ENCODE assay signal across 27 cellular contexts in genomic region chr2:53536583-53537361, GRCh38.
"Had no signal": no experiment of that assay in that cellular context is flagged by ENCODE, and none has a peak within 500 bp of the region (broad histone marks: within the 10 kb centered on the region; RNA-seq: fewer than 3 reads in every experiment).

No MANE protein-coding gene starts in this region.

- H3K36me3 Mint-ChIP-seq: activated naive CD4-positive, alpha-beta T cell treated with anti-CD3 and anti-CD28 coated beads, Interleukin-2, amount 10 ng/mL, durations not matched to agents 7 days and 5 days; activated naive CD8-positive, alpha-beta T cell treated with anti-CD3 and anti-CD28 coated beads, Interleukin-2, amount 10 ng/mL, durations not matched to agents 7 days and 5 days; brain had no signal

- H3K4me3 ChIP-seq: ascending aorta, cardiac muscle cell, coronary artery, gastrocnemius medialis, left lung, mucosa of descending colon, right lobe of liver, testis, transverse colon had no signal

- H3K4me1 ChIP-seq: ascending aorta, gastrocnemius medialis, left lung, right lobe of liver, testis, transverse colon had no signal

- H3K27me3 Mint-ChIP-seq: activated CD4-positive, alpha-beta memory T cell treated with anti-CD3 and anti-CD28 coated beads, Interleukin-2, amount 10 ng/mL, durations not matched to agents 7 days and 5 days; activated CD4-positive, alpha-beta T cell treated with anti-CD3 and anti-CD28 coated beads, Interleukin-2, amount 10 ng/mL, durations not matched to agents 7 days and 5 days; activated naive CD8-positive, alpha-beta T cell treated with anti-CD3 and anti-CD28 coated beads, Interleukin-2, amount 10 ng/mL, durations not matched to agents 7 days and 5 days had no signal

- H3K9me3 ChIP-seq: gastrocnemius medialis, right lobe of liver, testis had no signal

- H3K27ac ChIP-seq: ascending aorta, cardiac muscle cell, gastrocnemius medialis, left lung, right lobe of liver, testis, transverse colon had no signal

- H3K4me1 Mint-ChIP-seq: activated CD4-positive, alpha-beta memory T cell treated with anti-CD3 and anti-CD28 coated beads, Interleukin-2, amount 10 ng/mL, durations not matched to agents 7 days and 5 days; activated CD4-positive, alpha-beta T cell treated with anti-CD3 and anti-CD28 coated beads, Interleukin-2, amount 10 ng/mL, durations not matched to agents 7 days and 5 days; activated naive CD4-positive, alpha-beta T cell treated with anti-CD3 and anti-CD28 coated beads, Interleukin-2, amount 10 ng/mL, durations not matched to agents 7 days and 5 days; activated naive CD8-positive, alpha-beta T cell treated with anti-CD3 and anti-CD28 coated beads, Interleukin-2, amount 10 ng/mL, durations not matched to agents 7 days and 5 days had no signal

- H3K27ac Mint-ChIP-seq: activated CD4-positive, alpha-beta memory T cell treated with anti-CD3 and anti-CD28 coated beads, Interleukin-2, amount 10 ng/mL, durations not matched to agents 7 days and 5 days; activated CD4-positive, alpha-beta T cell treated with anti-CD3 and anti-CD28 coated beads, Interleukin-2, amount 10 ng/mL, durations not matched to agents 7 days and 5 days; activated naive CD4-positive, alpha-beta T cell treated with anti-CD3 and anti-CD28 coated beads, Interleukin-2, amount 10 ng/mL, durations not matched to agents 7 days and 5 days; activated naive CD8-positive, alpha-beta T cell treated with anti-CD3 and anti-CD28 coated beads, Interleukin-2, amount 10 ng/mL, durations not matched to agents 7 days and 5 days; activated T-cell treated with anti-CD3 and anti-CD28 coated beads, Interleukin-2, amount 50 U/mL, for 24 hours; effector memory CD8-positive, alpha-beta T cell; natural killer cell treated with Interleukin-12 subunit alpha and Interleukin-12 subunit beta and Interleukin-15 and Interleukin-18, amount 100 ng/mL, for 72 hours had no signal

- DNase-seq: activated CD4-positive, alpha-beta memory T cell treated with anti-CD3 and anti-CD28 coated beads, Interleukin-2, amount 10 ng/mL, durations not matched to agents 7 days and 5 days; activated CD4-positive, alpha-beta T cell treated with anti-CD3 and anti-CD28 coated beads for 1 hour; activated CD4-positive, alpha-beta T cell treated with anti-CD3 and anti-CD28 coated beads, Interleukin-2, amount 10 ng/mL, durations not matched to agents 7 days and 5 days; activated CD8-positive, alpha-beta memory T cell treated with anti-CD3 and anti-CD28 coated beads, Interleukin-2, amount 50 U/mL, for 48 hours; activated gamma-delta T cell; activated naive CD4-positive, alpha-beta T cell treated with anti-CD3 and anti-CD28 coated beads, Interleukin-2, amount 10 ng/mL, durations not matched to agents 7 days and 5 days; activated naive CD8-positive, alpha-beta T cell treated with anti-CD3 and anti-CD28 coated beads, Interleukin-2, amount 10 ng/mL, durations not matched to agents 7 days and 5 days; activated T-cell treated with anti-CD3 and anti-CD28 coated beads, Interleukin-2, amount 50 U/mL, for 24 hours; effector memory CD8-positive, alpha-beta T cell; erythroblast; gastrocnemius medialis; hypothalamus; left lung; mucosa of descending colon; posterior cingulate gyrus; right lobe of liver; stimulated activated CD4-positive, alpha-beta T cell treated with anti-CD3 and anti-CD28 coated beads, Interleukin-2, amount 100 ng/mL, for 48 hours; stimulated activated naive CD8-positive, alpha-beta T cell treated with anti-CD3 and anti-CD28 coated beads, Interleukin-15, Interleukin-2, amounts not matched to agents 100 U/mL and 50 U/mL, for 24 hours; T-helper 2 cell; testis; transverse colon had no signal

- H3K4me3 Mint-ChIP-seq: activated CD4-positive, alpha-beta memory T cell treated with anti-CD3 and anti-CD28 coated beads, Interleukin-2, amount 10 ng/mL, durations not matched to agents 7 days and 5 days; activated CD4-positive, alpha-beta T cell treated with anti-CD3 and anti-CD28 coated beads, Interleukin-2, amount 10 ng/mL, durations not matched to agents 7 days and 5 days; activated naive CD4-positive, alpha-beta T cell treated with anti-CD3 and anti-CD28 coated beads, Interleukin-2, amount 10 ng/mL, durations not matched to agents 7 days and 5 days; activated naive CD8-positive, alpha-beta T cell treated with anti-CD3 and anti-CD28 coated beads, Interleukin-2, amount 10 ng/mL, durations not matched to agents 7 days and 5 days; activated T-cell treated with anti-CD3 and anti-CD28 coated beads, Interleukin-2, amount 50 U/mL, for 24 hours; brain; effector memory CD8-positive, alpha-beta T cell; natural killer cell treated with Interleukin-12 subunit alpha and Interleukin-12 subunit beta and Interleukin-15 and Interleukin-18, amount 100 ng/mL, for 72 hours; WTC11 had no signal

- ATAC-seq: effector memory CD8-positive, alpha-beta T cell; gastrocnemius medialis; left lung; mucosa of descending colon; natural killer cell treated with Interleukin-12 subunit alpha and Interleukin-12 subunit beta and Interleukin-15 and Interleukin-18, amount 100 ng/mL, for 72 hours; right lobe of liver; stimulated activated naive CD8-positive, alpha-beta T cell treated with anti-CD3 and anti-CD28 coated beads, Interleukin-15, Interleukin-2, amounts not matched to agents 100 U/mL and 50 U/mL, for 24 hours; WTC11 had no signal
